Comparison of ENCODE assay signal across 8 cellular contexts in the genomic region with DNA sequence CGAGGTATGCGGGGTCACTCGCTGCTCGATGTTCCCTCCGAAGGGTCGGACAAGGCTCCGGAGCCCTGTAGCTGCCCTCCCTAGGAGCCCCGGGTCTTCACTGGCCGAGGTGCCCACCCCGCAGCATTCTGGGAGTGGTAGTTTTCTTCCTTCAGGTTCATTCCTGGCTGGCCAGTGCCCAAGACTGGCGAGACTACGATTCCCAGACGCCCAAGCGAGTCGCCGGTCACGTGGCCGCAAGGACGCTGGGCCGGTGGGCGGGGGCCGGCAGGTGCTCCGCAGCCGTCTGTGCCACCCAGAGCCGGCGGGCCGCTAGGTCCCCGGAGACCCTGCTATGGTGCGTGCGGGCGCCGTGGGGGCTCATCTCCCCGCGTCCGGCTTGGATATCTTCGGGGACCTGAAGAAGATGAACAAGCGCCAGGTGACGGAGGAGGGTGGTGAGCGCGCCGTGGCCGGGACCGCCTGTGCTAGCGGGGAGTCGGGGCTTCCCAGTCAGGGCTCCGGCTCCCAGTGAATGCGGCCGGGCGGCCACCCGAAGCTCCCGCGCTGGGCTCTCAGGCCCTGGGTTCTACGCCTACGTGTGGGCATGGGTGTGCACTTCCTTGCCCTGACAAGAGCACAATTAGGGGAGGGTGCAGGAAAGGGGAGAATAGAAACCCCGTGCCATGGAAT.
A peak's percentile ranks its signal among the peaks of the same experiment; 100 is the strongest.
DNase-seq lines count a peak whose midpoint lies in the region; ATAC-seq and FAIRE-seq lines count a peak whose summit lies in the region.

A gene (plus strand): TSS at position 270 of the 672 bp plus-strand sequence. CDS start 65 bp downstream, at position 335.

- ATAC-seq in GM19023 (IDR thresholded peaks at IDR 0.05; ENCODE audit: unreplicated experiment) (peak; percentile 82), HG03280 (IDR thresholded peaks at IDR 0.05; ENCODE audit: unreplicated experiment) (peak; percentile 81)
- peak; percentile 91 for ATAC-seq in central memory CD8-positive, alpha-beta T cell (replicated peaks; ENCODE audit: extremely low read depth, poor library complexity, severe bottlenecking)

- peaks cover 6% of the 10 kb centered on the region for H3K36me3 Mint-ChIP-seq in central memory CD8-positive, alpha-beta T cell (ENCODE audit: insufficient read depth)

- peak within 1 kb of the TSS; percentile 99 for H3K27ac Mint-ChIP-seq in central memory CD8-positive, alpha-beta T cell (ENCODE audit: low read depth)

- H3K9me3 Mint-ChIP-seq in central memory CD8-positive, alpha-beta T cell = no peaks in the 10 kb centered on the region

- H3K4me3 Mint-ChIP-seq in central memory CD8-positive, alpha-beta T cell = peak within 1 kb of the TSS; percentile 89

- DNase-seq in AG08395 (ENCODE audit: low spot score) (peak; percentile 97), NCI-H345 treated with DMSO at 0.1 percent for 48 hours (lab: John Stamatoyannopoulos, UW; ENCODE audit: unreplicated experiment) (peak; percentile 97)
- DNase-seq in activated CD4-positive, CD25-positive, alpha-beta regulatory T cell (lab: John Stamatoyannopoulos, UW) = peak; percentile 86 to 92 (median 90)
- DNase-seq in central memory CD8-positive, alpha-beta T cell (ENCODE audit: low spot score in 2 of 2) = peak; percentile 93 to 95
- DNase-seq in stimulated activated CD4-positive, alpha-beta T cell treated with anti-CD3 and anti-CD28 coated beads, Interleukin-12 subunit alpha, Interleukin-12 subunit beta, amount 100 ng/mL, for 4 hours = peak; percentile 92

- FAIRE-seq in islet of Langerhans (lab: Jason Lieb, UNC) = peak; percentile 60

- H3K4me1 Mint-ChIP-seq in central memory CD8-positive, alpha-beta T cell = peaks cover 39% of the 10 kb centered on the region

- H3K27me3 Mint-ChIP-seq in central memory CD8-positive, alpha-beta T cell = peaks cover 17% of the 10 kb centered on the region

Comparison
In these comparisons a context has a peak if more than half of its experiments do, and no peak if none do; other contexts are left out.
1. Peak in every context shown above with its lines: DNase-seq and ATAC-seq.